ENCODE assay signal across 8 cellular contexts in the genomic region with DNA sequence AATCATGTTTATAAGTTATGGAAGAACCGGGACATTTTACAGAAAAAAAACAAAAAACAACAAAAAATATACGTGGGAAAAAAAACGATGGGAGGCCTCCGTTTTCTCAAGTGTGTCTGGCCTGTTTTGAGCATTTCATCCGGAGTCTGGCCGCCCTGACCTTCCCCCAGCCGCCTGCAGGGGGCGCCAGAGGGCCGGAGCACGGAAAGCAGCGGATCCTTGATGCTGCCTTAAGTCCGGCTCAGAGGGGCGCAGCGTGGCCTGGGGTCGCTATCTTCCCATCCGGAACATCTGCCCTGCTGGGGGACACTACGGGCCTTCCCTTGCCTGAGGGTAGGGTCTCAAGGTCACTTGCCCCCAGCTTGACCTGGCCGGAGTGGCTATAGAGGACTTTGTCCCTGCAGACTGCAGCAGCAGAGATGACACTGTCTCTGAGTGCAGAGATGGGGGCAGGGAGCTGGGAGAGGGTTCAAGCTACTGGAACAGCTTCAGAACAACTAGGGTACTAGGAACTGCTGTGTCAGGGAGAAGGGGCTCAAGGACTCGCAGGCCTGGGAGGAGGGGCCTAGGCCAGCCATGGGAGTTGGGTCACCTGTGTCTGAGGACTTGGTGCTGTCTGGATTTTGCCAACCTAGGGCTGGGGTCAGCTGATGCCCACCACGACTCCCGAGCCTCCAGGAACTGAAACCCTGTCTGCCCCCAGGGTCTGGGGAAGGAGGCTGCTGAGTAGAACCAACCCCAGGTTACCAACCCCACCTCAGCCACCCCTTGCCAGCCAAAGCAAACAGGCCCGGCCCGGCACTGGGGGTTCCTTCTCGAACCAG. TPM values are rescaled to one million over a fixed set of nuclear protein-coding genes. Genes with fewer than 3 reads are reported as not detected.
A peak's percentile ranks its signal among the peaks of the same experiment; 100 is the strongest.
DNase-seq lines count a peak whose midpoint lies in the region; ATAC-seq and TF ChIP-seq lines count a peak whose summit lies in the region.

No MANE protein-coding gene starts in this region.

- peaks cover 0 to 15% (median 3%) of the 10 kb centered on the region in 4 donors for H3K4me1 Mint-ChIP-seq in CD4-positive, CD25-positive, alpha-beta regulatory T cell
- H3K4me1 Mint-ChIP-seq in osteocyte (ENCODE audit: unreplicated experiment): peaks cover 19% of the 10 kb centered on the region

- H3K4me1 ChIP-seq in CD4-positive, CD25-positive, alpha-beta regulatory T cell (ENCODE audit: control insufficient read depth, insufficient read depth, low read length, poor library complexity, severe bottlenecking): peaks cover 3% of the 10 kb centered on the region
- H3K4me1 ChIP-seq in transverse colon: peaks cover 0 to 27% (median 14%) of the 10 kb centered on the region in 4 donors

- TF ChIP-seq CTCF in osteocyte (IDR thresholded peaks at IDR 0.05) (peak; percentile 99), transverse colon (IDR thresholded peaks at IDR 0.05) (peak; percentile 96 to 100 (median 99))

- no peaks in the 10 kb centered on the region for H3K9me3 ChIP-seq in CD4-positive, CD25-positive, alpha-beta regulatory T cell (ENCODE audit: control insufficient read depth in 2 of 2, low read length in 2 of 2)
- H3K9me3 ChIP-seq in transverse colon: no peaks in the 10 kb centered on the region

- H3K27me3 ChIP-seq in CD4-positive, CD25-positive, alpha-beta regulatory T cell (ENCODE audit: control insufficient read depth, insufficient read depth, low read length): no peaks in the 10 kb centered on the region
- H3K27me3 ChIP-seq in transverse colon: peaks cover 30% of the 10 kb centered on the region

- no peak overlapping the region for H3K27ac Mint-ChIP-seq in CD4-positive, CD25-positive, alpha-beta regulatory T cell
- H3K27ac Mint-ChIP-seq in osteocyte (ENCODE audit: unreplicated experiment): no peak overlapping the region

- in situ Hi-C loops in transverse colon (cut with MboI; ENCODE audit: low pct_ligation_motif_present in 1 of 4, low pct_unique_long_range_greater_than_20kb in 1 of 4, low sequenced_read_pairs in 3 of 4): loop anchor here in 1 of 4 donors (5.0 kb wide), 1 partner anchor 48 kb away; no protein-coding TSS in a partner anchor

- no peak for TF ChIP-seq POLR2A in transverse colon (IDR thresholded peaks at IDR 0.05)

- no peaks in the 10 kb centered on the region for H3K36me3 Mint-ChIP-seq in CD4-positive, CD25-positive, alpha-beta regulatory T cell
- peaks cover 9% of the 10 kb centered on the region for H3K36me3 Mint-ChIP-seq in osteocyte (ENCODE audit: unreplicated experiment)

- H3K36me3 ChIP-seq in CD4-positive, CD25-positive, alpha-beta regulatory T cell (ENCODE audit: control insufficient read depth, insufficient read depth, low read length): peaks cover 21% of the 10 kb centered on the region
- peaks cover 0 to 21% (median 6%) of the 10 kb centered on the region in 4 donors for H3K36me3 ChIP-seq in transverse colon

- no peaks in the 10 kb centered on the region for H3K9me3 Mint-ChIP-seq in CD4-positive, CD25-positive, alpha-beta regulatory T cell
- H3K9me3 Mint-ChIP-seq in osteocyte (ENCODE audit: unreplicated experiment): no peaks in the 10 kb centered on the region

- H3K27me3 Mint-ChIP-seq in CD4-positive, CD25-positive, alpha-beta regulatory T cell: peaks cover 26% of the 10 kb centered on the region
- peaks cover 3% of the 10 kb centered on the region for H3K27me3 Mint-ChIP-seq in osteocyte (ENCODE audit: unreplicated experiment)

- intact Hi-C loops in transverse colon (cut with DNase I; ENCODE audit: low total_unique reads): loop anchor here (2.0 kb wide), 1 partner anchor 47 kb away; no protein-coding TSS in a partner anchor

- H3K27ac ChIP-seq in CD4-positive, CD25-positive, alpha-beta regulatory T cell (ENCODE audit: insufficient read depth, low read length, poor library complexity, severe bottlenecking): no peak overlapping the region
- H3K27ac ChIP-seq in transverse colon: no peak overlapping the region

- WGBS in transverse colon (ENCODE audit: low coverage in 1 of 2), 2 donors: 16 to 60% methylated on average over 1 to 24 of the region's 24 CpGs

- ATAC-seq in CD4-positive, CD25-positive, alpha-beta regulatory T cell (ENCODE audit: low read depth in 2 of 2): peak in 1 of 2 donors; percentile 58
- ATAC-seq in HG03521 (IDR thresholded peaks at IDR 0.05; ENCODE audit: unreplicated experiment): no peak

- peak; percentile 57 to 71 (median 64) for DNase-seq in CD4-positive, CD25-positive, alpha-beta regulatory T cell
- DNase-seq in HT-29 (ENCODE audit: low spot score) (peak; percentile 75), RPMI8226 (peak; percentile 55), foreskin melanocyte (peak; percentile 64), osteocyte (ENCODE audit: extremely low spot score, unreplicated experiment) (peak; percentile 93), transverse colon (peak; percentile 76)
- peak; percentile 92 for DNase-seq in activated effector memory CD4-positive, alpha-beta T cell treated with anti-CD3 and anti-CD28 coated beads, Interleukin-2, amount 50 U/mL, for 16 hours

- TF ChIP-seq EP300 in transverse colon (IDR thresholded peaks at IDR 0.05; ENCODE audit: low read depth): no peak

- no peak overlapping the region for H3K4me3 ChIP-seq in CD4-positive, CD25-positive, alpha-beta regulatory T cell (ENCODE audit: low read depth, low read length)
- H3K4me3 ChIP-seq in transverse colon: no peak overlapping the region

- no peak overlapping the region for H3K4me3 Mint-ChIP-seq in CD4-positive, CD25-positive, alpha-beta regulatory T cell
- no peak overlapping the region for H3K4me3 Mint-ChIP-seq in osteocyte (ENCODE audit: unreplicated experiment)

RNA-seq across cellular contexts. Expression of gene APOE, which starts 1.8 kb away (rescaled TPM):
- 1.4 TPM for total RNA-seq in CD4-positive, CD25-positive, alpha-beta regulatory T cell
- not detected for polyA plus RNA-seq in CD4-positive, CD25-positive, alpha-beta regulatory T cell
- 1.5 and 2.5 TPM in 2 replicates for total RNA-seq in HT-29 (2014; rRNA removed; shearing (Covaris generic))
- total RNA-seq in osteocyte (151 and 184 TPM in 2 replicates), transverse colon (100 to 1,000 TPM in 2 of 4 donors, 10 to 100 TPM in 2; 72.2 to 214 (median 132) TPM)

RNA-seq across cellular contexts. Expression of gene APOC1, which starts 10.6 kb away (rescaled TPM):
- total RNA-seq in CD4-positive, CD25-positive, alpha-beta regulatory T cell: not detected
- not detected for polyA plus RNA-seq in CD4-positive, CD25-positive, alpha-beta regulatory T cell
- total RNA-seq in HT-29 (2014; rRNA removed; shearing (Covaris generic)): 0.28 and 2.0 TPM in 2 replicates
- total RNA-seq in osteocyte: 3.3 TPM in 1 of 2 replicates, not detected in the other
- total RNA-seq in transverse colon: 10 to 100 TPM in 3 of 4 donors, not detected in 1; 10.8 to 48.4 (median 34.8) TPM

RNA-seq across cellular contexts. Expression of gene TOMM40, which starts 12.8 kb away (rescaled TPM):
- 26.4 TPM for total RNA-seq in CD4-positive, CD25-positive, alpha-beta regulatory T cell
- 10 to 100 TPM; 22.8 to 27.8 (median 24.8) TPM for polyA plus RNA-seq in CD4-positive, CD25-positive, alpha-beta regulatory T cell
- 467 and 469 TPM in 2 replicates for total RNA-seq in HT-29 (2014; rRNA removed; shearing (Covaris generic))
- total RNA-seq in osteocyte (47.4 and 48.7 TPM in 2 replicates), transverse colon (100 to 1,000 TPM in 1 of 4 donors, 10 to 100 TPM in 3; 36.0 to 101 (median 53.8) TPM)

RNA-seq across cellular contexts. Expression of gene APOC4, which starts 38.2 kb away (rescaled TPM):
- total RNA-seq in CD4-positive, CD25-positive, alpha-beta regulatory T cell: not detected
- not detected for polyA plus RNA-seq in CD4-positive, CD25-positive, alpha-beta regulatory T cell
- not detected in 2 replicates for total RNA-seq in HT-29 (2014; rRNA removed; shearing (Covaris generic))
- total RNA-seq in osteocyte (not detected in 2 replicates), transverse colon (not detected)

RNA-seq across cellular contexts. Expression of gene APOC2, which starts 42.0 kb away (rescaled TPM):
- total RNA-seq in CD4-positive, CD25-positive, alpha-beta regulatory T cell: not detected
- not detected for polyA plus RNA-seq in CD4-positive, CD25-positive, alpha-beta regulatory T cell
- total RNA-seq in HT-29 (2014; rRNA removed; shearing (Covaris generic)): not detected in 2 replicates
- total RNA-seq in osteocyte (not detected in 2 replicates), transverse colon (under 1 TPM in 1 of 4 donors, not detected in 3; 0.68 TPM)

Comparison
In these comparisons a context has a peak if more than half of its experiments do, and no peak if none do; other contexts are left out.
1. RNA of gene APOE, which starts 1.8 kb away (total RNA-seq): 72.2 to 214 TPM in transverse colon and 151 to 184 TPM in osteocyte; 1.5 to 2.5 TPM in HT-29 and 1.4 TPM in CD4-positive, CD25-positive, alpha-beta regulatory T cell (single experiment); every median in the first group is over 10 times any median in the second.
2. Peak in every context shown above with its lines, with median percentiles within 50 percentile points of each other: DNase-seq.